ENCODE assay signal across 10 cellular contexts in genomic region chr1:169697769-169698168, GRCh38. TPM values are rescaled to one million over a fixed set of nuclear protein-coding genes. Genes with fewer than 3 reads are reported as not detected.
DNase-seq lines count a peak whose midpoint lies in the region; ATAC-seq lines count a peak whose summit lies in the region.
"Had no signal": no experiment of that assay in that cellular context is flagged by ENCODE, and none has a peak within 500 bp of the region (broad histone marks: within the 10 kb centered on the region; RNA-seq: fewer than 3 reads in every experiment).

No MANE protein-coding gene starts in this region.

- H3K9me3 Mint-ChIP-seq in activated naive CD4-positive, alpha-beta T cell treated with anti-CD3 and anti-CD28 coated beads, Interleukin-2, amount 50 U/mL, for 24 hours: no peaks in the 10 kb centered on the region
- no peaks in the 10 kb centered on the region for H3K9me3 Mint-ChIP-seq in activated CD4-positive, alpha-beta memory T cell treated with anti-CD3 and anti-CD28 coated beads for 36 hours
- H3K9me3 Mint-ChIP-seq in effector memory CD8-positive, alpha-beta T cell: no peaks in the 10 kb centered on the region

- POLR2A ChIA-PET in activated CD4-positive, alpha-beta memory T cell treated with anti-CD3 and anti-CD28 coated beads for 36 hours (lab: Charles Lee): interaction anchor here (0.6 to 0.9 kb wide), 2 partner anchors 14 to 18 kb away, joined by 3 read pairs; no protein-coding TSS in a partner anchor

- peak overlapping the region; percentile 73 for H3K4me3 Mint-ChIP-seq in activated naive CD4-positive, alpha-beta T cell treated with anti-CD3 and anti-CD28 coated beads, Interleukin-2, amount 50 U/mL, for 24 hours
- no peak overlapping the region for H3K4me3 Mint-ChIP-seq in activated CD4-positive, alpha-beta memory T cell treated with anti-CD3 and anti-CD28 coated beads for 36 hours
- no peak overlapping the region for H3K4me3 Mint-ChIP-seq in effector memory CD8-positive, alpha-beta T cell

- ATAC-seq in HG03103 (IDR thresholded peaks at IDR 0.05; ENCODE audit: low read depth, unreplicated experiment): peak; percentile 40
- no peak for ATAC-seq in effector memory CD8-positive, alpha-beta T cell (replicated peaks)
- ATAC-seq: pancreas had no signal

- H3K36me3 Mint-ChIP-seq in activated naive CD4-positive, alpha-beta T cell treated with anti-CD3 and anti-CD28 coated beads, Interleukin-2, amount 50 U/mL, for 24 hours: peaks cover 52% of the 10 kb centered on the region
- H3K36me3 Mint-ChIP-seq in activated CD4-positive, alpha-beta memory T cell treated with anti-CD3 and anti-CD28 coated beads for 36 hours: peaks cover 41% of the 10 kb centered on the region
- H3K36me3 Mint-ChIP-seq in effector memory CD8-positive, alpha-beta T cell (ENCODE audit: insufficient read depth): no peaks in the 10 kb centered on the region

- no peaks in the 10 kb centered on the region for H3K27me3 Mint-ChIP-seq in activated naive CD4-positive, alpha-beta T cell treated with anti-CD3 and anti-CD28 coated beads, Interleukin-2, amount 50 U/mL, for 24 hours
- H3K27me3 Mint-ChIP-seq in activated CD4-positive, alpha-beta memory T cell treated with anti-CD3 and anti-CD28 coated beads for 36 hours: no peaks in the 10 kb centered on the region
- H3K27me3 Mint-ChIP-seq in effector memory CD8-positive, alpha-beta T cell: no peaks in the 10 kb centered on the region

- DNase-seq in activated naive CD4-positive, alpha-beta T cell (lab: John Stamatoyannopoulos, UW): no peak
- DNase-seq in activated CD4-positive, alpha-beta memory T cell treated with anti-CD3 and anti-CD28 coated beads for 36 hours: no peak
- DNase-seq in NCI-H2196 treated with DMSO at 0.1 percent for 48 hours (lab: John Stamatoyannopoulos, UW; ENCODE audit: unreplicated experiment): no peak
- DNase-seq in glomerular visceral epithelial cell (ENCODE audit: extremely low spot score): no peak
- DNase-seq in AG08396 (ENCODE audit: low spot score): no peak
- DNase-seq in effector memory CD8-positive, alpha-beta T cell: no peak
- DNase-seq: AML-193, pancreas had no signal

- H3K4me1 Mint-ChIP-seq in activated naive CD4-positive, alpha-beta T cell treated with anti-CD3 and anti-CD28 coated beads, Interleukin-2, amount 50 U/mL, for 24 hours: peaks cover 95% of the 10 kb centered on the region
- H3K4me1 Mint-ChIP-seq in activated CD4-positive, alpha-beta memory T cell treated with anti-CD3 and anti-CD28 coated beads for 36 hours (ENCODE audit: low read depth): peaks cover 95% of the 10 kb centered on the region
- peaks cover 63 to 70% of the 10 kb centered on the region in 2 donors for H3K4me1 Mint-ChIP-seq in effector memory CD8-positive, alpha-beta T cell (ENCODE audit: low read depth in 2 of 2)

- intact Hi-C loops in activated CD4-positive, alpha-beta memory T cell treated with anti-CD3 and anti-CD28 coated beads for 36 hours (cut with micrococcal nuclease): loop anchor here (5.0 to 10.0 kb wide), 3 partner anchors 370 to 1163 kb away; no protein-coding TSS in a partner anchor

- H3K27ac Mint-ChIP-seq in activated naive CD4-positive, alpha-beta T cell treated with anti-CD3 and anti-CD28 coated beads, Interleukin-2, amount 50 U/mL, for 24 hours: peak overlapping the region; percentile 93
- H3K27ac Mint-ChIP-seq in activated CD4-positive, alpha-beta memory T cell treated with anti-CD3 and anti-CD28 coated beads for 36 hours: peak overlapping the region; percentile 89
- H3K27ac Mint-ChIP-seq in effector memory CD8-positive, alpha-beta T cell: no peak overlapping the region

- CTCF ChIA-PET in activated CD4-positive, alpha-beta memory T cell treated with anti-CD3 and anti-CD28 coated beads for 36 hours (lab: Charles Lee): interaction anchor here (1.0 to 9.2 kb wide), 5 partner anchors 10 to 112 kb away, joined by 4 to 75 read pairs (median 9); partner anchors contain the start of gene F5

RNA-seq across cellular contexts. Expression of gene SELL, which starts 13.7 kb away (rescaled TPM):
- 100 to 1,000 TPM; 103 to 110 TPM for total RNA-seq in activated CD4-positive, alpha-beta memory T cell treated with anti-CD3 and anti-CD28 coated beads for 36 hours

RNA-seq across cellular contexts. Expression of gene SELE, which starts 36.1 kb away (rescaled TPM):
- total RNA-seq in activated CD4-positive, alpha-beta memory T cell treated with anti-CD3 and anti-CD28 coated beads for 36 hours: not detected

Comparison
In these comparisons a context has a peak if more than half of its experiments do, and no peak if none do; other contexts are left out.
1. H3K27ac Mint-ChIP-seq: peak in activated naive CD4-positive, alpha-beta T cell treated with anti-CD3 and anti-CD28 coated beads, Interleukin-2, amount 50 U/mL, for 24 hours (single experiment) and activated CD4-positive, alpha-beta memory T cell treated with anti-CD3 and anti-CD28 coated beads for 36 hours (single experiment); none in effector memory CD8-positive, alpha-beta T cell (0 of 2).